In genomic region chr3:58250093-58250707, GRCh38 we compare ENCODE assay signal across 25 cellular contexts. TPM values are rescaled to one million over a fixed set of nuclear protein-coding genes. Genes with fewer than 3 reads are reported as not detected.
DNase-seq lines count a peak whose midpoint lies in the region; ATAC-seq and TF ChIP-seq lines count a peak whose summit lies in the region.
"Had no signal": no experiment of that assay in that cellular context is flagged by ENCODE, and none has a peak within 500 bp of the region (broad histone marks: within the 10 kb centered on the region; RNA-seq: fewer than 3 reads in every experiment).

No MANE protein-coding gene starts in this region.

- no peaks in the 10 kb centered on the region for H3K27me3 Mint-ChIP-seq in memory B cell
- no peaks in the 10 kb centered on the region for H3K27me3 Mint-ChIP-seq in stimulated activated memory B cell treated with anti-CD40 and anti-IgM and Interleukin-4, amounts not matched to agents 10 μg/mL and 1 μg/mL and 100 μg/mL, for 72 hours
- H3K27me3 Mint-ChIP-seq: activated CD4-positive, alpha-beta memory T cell treated with anti-CD3 and anti-CD28 coated beads, Interleukin-2, amount 10 ng/mL, durations not matched to agents 7 days and 5 days; activated naive CD8-positive, alpha-beta T cell treated with anti-CD3 and anti-CD28 coated beads for 36 hours; CD4-positive, CD25-positive, alpha-beta regulatory T cell; natural killer cell treated with Interleukin-12 subunit alpha and Interleukin-12 subunit beta and Interleukin-15 and Interleukin-18, amount 100 ng/mL, for 72 hours had no signal

- H3K9ac ChIP-seq in duodenal mucosa (ENCODE audit: low read depth in 1 of 2, low read length in 2 of 2) = peak overlapping the region; percentile 44 to 50
- H3K9ac ChIP-seq: SK-N-SH had no signal

- no peak for ATAC-seq in memory B cell (ENCODE audit: low read depth)
- ATAC-seq in stimulated activated memory B cell treated with anti-CD40 and anti-IgM and Interleukin-4, amounts not matched to agents 10 μg/mL and 1 μg/mL and 100 μg/mL, for 72 hours = no peak
- no peak for ATAC-seq in GM21576 (IDR thresholded peaks at IDR 0.05; ENCODE audit: unreplicated experiment)
- ATAC-seq in psoas muscle = no peak
- ATAC-seq: activated T-cell treated with anti-CD3 and anti-CD28 coated beads, Interleukin-2, amount 50 U/mL, for 4 hours; left cardiac atrium; natural killer cell treated with Interleukin-12 subunit alpha and Interleukin-12 subunit beta and Interleukin-15 and Interleukin-18, amount 100 ng/mL, for 72 hours had no signal

- peaks cover 19% of the 10 kb centered on the region for H3K4me1 Mint-ChIP-seq in memory B cell
- peaks cover 33% of the 10 kb centered on the region for H3K4me1 Mint-ChIP-seq in stimulated activated memory B cell treated with anti-CD40 and anti-IgM and Interleukin-4, amounts not matched to agents 10 μg/mL and 1 μg/mL and 100 μg/mL, for 72 hours

- H3K9me3 Mint-ChIP-seq in memory B cell = no peaks in the 10 kb centered on the region
- H3K9me3 Mint-ChIP-seq in stimulated activated memory B cell treated with anti-CD40 and anti-IgM and Interleukin-4, amounts not matched to agents 10 μg/mL and 1 μg/mL and 100 μg/mL, for 72 hours = no peaks in the 10 kb centered on the region
- H3K9me3 Mint-ChIP-seq: activated CD4-positive, alpha-beta memory T cell treated with anti-CD3 and anti-CD28 coated beads, Interleukin-2, amount 10 ng/mL, durations not matched to agents 7 days and 5 days; activated naive CD8-positive, alpha-beta T cell treated with anti-CD3 and anti-CD28 coated beads for 36 hours; activated T-cell treated with anti-CD3 and anti-CD28 coated beads, Interleukin-2, amount 50 U/mL, for 4 hours; CD4-positive, CD25-positive, alpha-beta regulatory T cell; natural killer cell treated with Interleukin-12 subunit alpha and Interleukin-12 subunit beta and Interleukin-15 and Interleukin-18, amount 100 ng/mL, for 72 hours had no signal

- H3K36me3 ChIP-seq in duodenal mucosa (ENCODE audit: control insufficient read depth in 1 of 2, insufficient read depth in 2 of 2, low read length in 2 of 2) = peaks cover 0 to 9% of the 10 kb centered on the region in 2 donors
- no peaks in the 10 kb centered on the region for H3K36me3 ChIP-seq in psoas muscle (ENCODE audit: insufficient read depth in 1 of 2, low read depth in 1 of 2)
- H3K36me3 ChIP-seq: HAP-1, tibial artery had no signal

- intact Hi-C loops in psoas muscle (cut with DNase I) = no loop called here

- peak overlapping the region; percentile 54 for H3K27ac ChIP-seq in duodenal mucosa (ENCODE audit: low read depth, low read length)
- no peak overlapping the region for H3K27ac ChIP-seq in psoas muscle
- H3K27ac ChIP-seq: tibial artery had no signal

- H3K36me3 Mint-ChIP-seq in memory B cell = peaks cover 9% of the 10 kb centered on the region
- peaks cover 36% of the 10 kb centered on the region for H3K36me3 Mint-ChIP-seq in stimulated activated memory B cell treated with anti-CD40 and anti-IgM and Interleukin-4, amounts not matched to agents 10 μg/mL and 1 μg/mL and 100 μg/mL, for 72 hours
- H3K36me3 Mint-ChIP-seq: natural killer cell treated with Interleukin-12 subunit alpha and Interleukin-12 subunit beta and Interleukin-15 and Interleukin-18, amount 100 ng/mL, for 72 hours had no signal

- H3K9me3 ChIP-seq in duodenal mucosa (ENCODE audit: control insufficient read depth in 1 of 2, low read length in 2 of 2) = no peaks in the 10 kb centered on the region
- no peaks in the 10 kb centered on the region for H3K9me3 ChIP-seq in psoas muscle
- H3K9me3 ChIP-seq: HAP-1, SK-N-SH, tibial artery had no signal

- H3K4me1 ChIP-seq in duodenal mucosa (ENCODE audit: control insufficient read depth in 1 of 2, insufficient read depth in 2 of 2, low read length in 2 of 2) (peaks cover 11 to 31% of the 10 kb centered on the region in 2 donors), psoas muscle (no peaks in the 10 kb centered on the region)
- H3K4me1 ChIP-seq: tibial artery had no signal

- no peak overlapping the region for H3K4me3 Mint-ChIP-seq in memory B cell
- no peak overlapping the region for H3K4me3 Mint-ChIP-seq in stimulated activated memory B cell treated with anti-CD40 and anti-IgM and Interleukin-4, amounts not matched to agents 10 μg/mL and 1 μg/mL and 100 μg/mL, for 72 hours
- H3K4me3 Mint-ChIP-seq: activated CD4-positive, alpha-beta memory T cell treated with anti-CD3 and anti-CD28 coated beads, Interleukin-2, amount 10 ng/mL, durations not matched to agents 7 days and 5 days; activated naive CD8-positive, alpha-beta T cell treated with anti-CD3 and anti-CD28 coated beads for 36 hours; activated T-cell treated with anti-CD3 and anti-CD28 coated beads, Interleukin-2, amount 50 U/mL, for 4 hours; CD4-positive, CD25-positive, alpha-beta regulatory T cell; natural killer cell treated with Interleukin-12 subunit alpha and Interleukin-12 subunit beta and Interleukin-15 and Interleukin-18, amount 100 ng/mL, for 72 hours had no signal

- TF ChIP-seq CTCF in psoas muscle (IDR thresholded peaks at IDR 0.05) = no peak

- H3K27me3 ChIP-seq in duodenal mucosa (ENCODE audit: control insufficient read depth in 1 of 2, insufficient read depth in 2 of 2, low read length in 2 of 2) (no peaks in the 10 kb centered on the region), psoas muscle (ENCODE audit: insufficient read depth in 3 of 3, low read length in 2 of 3) (no peaks in the 10 kb centered on the region)
- H3K27me3 ChIP-seq: tibial artery had no signal

- H3K4me3 ChIP-seq in duodenal mucosa (ENCODE audit: low read depth in 1 of 2, low read length in 2 of 2) (peak overlapping the region; percentile 66 to 69), psoas muscle (no peak overlapping the region)
- H3K4me3 ChIP-seq: HAP-1, tibial artery had no signal

- DNase-seq in ELF-1 (ENCODE audit: low read depth, low spot score) = peak; percentile 12
- no peak for DNase-seq in memory B cell (ENCODE audit: low spot score in 2 of 2)
- DNase-seq in GOT3 (lab: John Stamatoyannopoulos, UW) = no peak
- DNase-seq in HK-2 (ENCODE audit: unreplicated experiment) = no peak
- DNase-seq in psoas muscle = no peak
- DNase-seq: activated CD4-positive, alpha-beta memory T cell treated with anti-CD3 and anti-CD28 coated beads, Interleukin-2, amount 10 ng/mL, durations not matched to agents 7 days and 5 days; activated naive CD8-positive, alpha-beta T cell treated with anti-CD3 and anti-CD28 coated beads for 36 hours; activated T-cell treated with anti-CD3 and anti-CD28 coated beads, Interleukin-2, amount 50 U/mL, for 4 hours; CD4-positive, CD25-positive, alpha-beta regulatory T cell; effector CD8-positive, alpha-beta T cell; hippocampal formation; left cardiac atrium; MM.1S; NCI-H187 treated with DMSO at 0.1 percent for 48 hours; NCI-H526 treated with DMSO at 0.1 percent for 48 hours; OCI-M1; SK-N-SH; stimulated activated CD4-positive, alpha-beta T cell treated with anti-CD3 and anti-CD28 coated beads, Interleukin-1b, Interleukin-23, amount 100 ng/mL, for 48 hours; tibial artery had no signal

- WGBS in psoas muscle, 3 donors = 73 to 84% (median 83%) methylated on average over 8 of the region's 8 CpGs

- H3K27ac Mint-ChIP-seq in memory B cell = peak overlapping the region; percentile 82
- peak overlapping the region; percentile 54 for H3K27ac Mint-ChIP-seq in stimulated activated memory B cell treated with anti-CD40 and anti-IgM and Interleukin-4, amounts not matched to agents 10 μg/mL and 1 μg/mL and 100 μg/mL, for 72 hours
- H3K27ac Mint-ChIP-seq: activated CD4-positive, alpha-beta memory T cell treated with anti-CD3 and anti-CD28 coated beads, Interleukin-2, amount 10 ng/mL, durations not matched to agents 7 days and 5 days; activated naive CD8-positive, alpha-beta T cell treated with anti-CD3 and anti-CD28 coated beads for 36 hours; natural killer cell treated with Interleukin-12 subunit alpha and Interleukin-12 subunit beta and Interleukin-15 and Interleukin-18, amount 100 ng/mL, for 72 hours had no signal

RNA-seq across cellular contexts. Expression of gene ABHD6, which starts 12.6 kb away (rescaled TPM):
- 1 to 10 TPM; 2.0 to 7.2 (median 5.1) TPM for total RNA-seq in psoas muscle
- polyA plus RNA-seq in psoas muscle = 1 to 10 TPM; 1.7 to 5.7 (median 2.5) TPM

RNA-seq across cellular contexts. Expression of gene DNASE1L3, which starts 39.4 kb away (rescaled TPM):
- total RNA-seq in psoas muscle = 1 to 10 TPM in 2 of 4 donors, under 1 TPM in 2; 0.57 to 1.4 (median 1.1) TPM
- polyA plus RNA-seq in psoas muscle = under 1 TPM; 0.18 to 0.73 (median 0.32) TPM
- total RNA-seq: activated CD4-positive, alpha-beta memory T cell treated with anti-CD3 and anti-CD28 coated beads, Interleukin-2, amount 10 ng/mL, durations not matched to agents 7 days and 5 days; activated naive CD8-positive, alpha-beta T cell treated with anti-CD3 and anti-CD28 coated beads for 36 hours; activated T-cell treated with anti-CD3 and anti-CD28 coated beads, Interleukin-2, amount 50 U/mL, for 4 hours; bronchial epithelial cell; CD4-positive, CD25-positive, alpha-beta regulatory T cell; natural killer cell treated with Interleukin-12 subunit alpha and Interleukin-12 subunit beta and Interleukin-15 and Interleukin-18, amount 100 ng/mL, for 72 hours had no signal
- polyA plus RNA-seq: SK-N-SH had no signal

RNA-seq across cellular contexts. Expression of gene RPP14, which starts 55.8 kb away (rescaled TPM):
- total RNA-seq in psoas muscle = 10 to 100 TPM; 24.9 to 35.0 (median 30.0) TPM
- 10 to 100 TPM; 17.3 to 36.6 (median 23.2) TPM for polyA plus RNA-seq in psoas muscle

RNA-seq across cellular contexts. Expression of gene HTD2, which starts 56.1 kb away (rescaled TPM):
- total RNA-seq in psoas muscle = 10 to 100 TPM; 12.0 to 17.9 (median 15.8) TPM
- 10 to 100 TPM; 10.9 to 37.0 (median 12.5) TPM for polyA plus RNA-seq in psoas muscle
